ENCODE assay signal across 8 cellular contexts in genomic region chr4:75514949-75515612, GRCh38.
A peak's percentile ranks its signal among the peaks of the same experiment; 100 is the strongest.
DNase-seq lines count a peak whose midpoint lies in the region; ATAC-seq lines count a peak whose summit lies in the region.

No MANE protein-coding gene starts in this region.

- H3K9me3 Mint-ChIP-seq in activated naive CD4-positive, alpha-beta T cell treated with anti-CD3 and anti-CD28 coated beads, Interleukin-2, amount 50 U/mL, for 24 hours, result no peaks in the 10 kb centered on the region

- peak; percentile 6 for ATAC-seq in HG03571 (IDR thresholded peaks at IDR 0.05; ENCODE audit: unreplicated experiment)

- DNase-seq in stimulated activated CD4-positive, alpha-beta T cell treated with anti-CD3 and anti-CD28 coated beads, Interleukin-15, amount 100 ng/mL, for 24 hours, result peak; percentile 26
- DNase-seq in stimulated activated CD4-positive, alpha-beta T cell treated with anti-CD3 and anti-CD28 coated beads, Interleukin-4, amount 100 ng/mL, for 1 hour, result no peak
- DNase-seq in NCI-H2196 treated with DMSO at 0.1 percent for 48 hours (lab: John Stamatoyannopoulos, UW; ENCODE audit: unreplicated experiment) (no peak), NCI-H1048 (lab: John Stamatoyannopoulos, UW) (no peak)

- H3K27ac ChIP-seq in stomach smooth muscle (ENCODE audit: low read length), result peak overlapping the region; percentile 90

- peaks cover 0 to 11% of the 10 kb centered on the region in 2 donors for H3K36me3 ChIP-seq in stomach smooth muscle (ENCODE audit: control insufficient read depth in 2 of 2, insufficient read depth in 2 of 2, low read length in 2 of 2)

- peak overlapping the region; percentile 98 for H3K27ac Mint-ChIP-seq in activated naive CD4-positive, alpha-beta T cell treated with anti-CD3 and anti-CD28 coated beads, Interleukin-2, amount 50 U/mL, for 24 hours

- H3K27me3 ChIP-seq in stomach smooth muscle (ENCODE audit: control insufficient read depth in 1 of 2, insufficient read depth in 2 of 2, low read length in 2 of 2), result no peaks in the 10 kb centered on the region

- no peak overlapping the region for H3K4me3 Mint-ChIP-seq in activated naive CD4-positive, alpha-beta T cell treated with anti-CD3 and anti-CD28 coated beads, Interleukin-2, amount 50 U/mL, for 24 hours

- peaks cover 22% of the 10 kb centered on the region for H3K36me3 Mint-ChIP-seq in activated naive CD4-positive, alpha-beta T cell treated with anti-CD3 and anti-CD28 coated beads, Interleukin-2, amount 50 U/mL, for 24 hours

- H3K4me3 ChIP-seq in iPS-11a (ENCODE audit: low read depth, low read length), result peak overlapping the region; percentile 94
- H3K4me3 ChIP-seq in stomach smooth muscle (ENCODE audit: low read length in 2 of 2), result peak overlapping the region; percentile 89 to 95

- H3K9me3 ChIP-seq in stomach smooth muscle (ENCODE audit: control insufficient read depth in 2 of 2, low read length in 2 of 2), result no peaks in the 10 kb centered on the region

- peaks cover 5% of the 10 kb centered on the region for H3K4me1 ChIP-seq in stomach smooth muscle (ENCODE audit: control insufficient read depth, insufficient read depth, low read length)

- no peaks in the 10 kb centered on the region for H3K27me3 Mint-ChIP-seq in activated naive CD4-positive, alpha-beta T cell treated with anti-CD3 and anti-CD28 coated beads, Interleukin-2, amount 50 U/mL, for 24 hours

- peaks cover 41% of the 10 kb centered on the region for H3K4me1 Mint-ChIP-seq in activated naive CD4-positive, alpha-beta T cell treated with anti-CD3 and anti-CD28 coated beads, Interleukin-2, amount 50 U/mL, for 24 hours

- H3K9ac ChIP-seq in stomach smooth muscle (ENCODE audit: low read length in 2 of 2), result peak overlapping the region; percentile 78 to 91
